Comparison of ENCODE assay signal across 23 cellular contexts in genomic region chr2:120942658-120943057, GRCh38.
DNase-seq lines count a peak whose midpoint lies in the region; ATAC-seq, FAIRE-seq and TF ChIP-seq lines count a peak whose summit lies in the region.
"Had no signal": no experiment of that assay in that cellular context is flagged by ENCODE, and none has a peak within 500 bp of the region (broad histone marks: within the 10 kb centered on the region; RNA-seq: fewer than 3 reads in every experiment).

No MANE protein-coding gene starts in this region.

- intact Hi-C loops in Caco-2 (cut with micrococcal nuclease; ENCODE audit: unreplicated experiment): no loop called here
- intact Hi-C loops in GM12878 (cut with micrococcal nuclease; ENCODE audit: unreplicated experiment): no loop called here
- intact Hi-C loops in stomach (cut with DNase I; ENCODE audit: low total_unique reads): no loop called here

- no peaks in the 10 kb centered on the region for H3K36me3 ChIP-seq in Caco-2 (ENCODE audit: control insufficient read depth, insufficient read depth, low read length)
- no peaks in the 10 kb centered on the region for H3K36me3 ChIP-seq in GM12878 (ENCODE audit: control insufficient read depth in 2 of 2, insufficient read depth in 2 of 2, low read length in 1 of 2)
- no peaks in the 10 kb centered on the region for H3K36me3 ChIP-seq in tibial nerve
- H3K36me3 ChIP-seq in stomach: no peaks in the 10 kb centered on the region

- no peak for TF ChIP-seq CTCF in A549 (IDR thresholded peaks at IDR 0.05)
- TF ChIP-seq CTCF in Caco-2 (IDR thresholded peaks at IDR 0.05; ENCODE audit: insufficient read depth in 1 of 2, low read depth in 1 of 2, low read length in 1 of 2, severe bottlenecking in 1 of 2, unreplicated experiment in 1 of 2): no peak
- TF ChIP-seq CTCF in GM12878 (IDR thresholded peaks at IDR 0.05 in 2 of 3, conservative IDR thresholded peaks at IDR 0.05 in 1 of 3; ENCODE audit: control insufficient read depth in 2 of 3, extremely low read depth in 1 of 3, insufficient read depth in 1 of 3, low read depth in 3 of 3, low read length in 3 of 3): no peak
- TF ChIP-seq CTCF in nephron (IDR thresholded peaks at IDR 0.05; ENCODE audit: unreplicated experiment in 3 of 3): no peak
- TF ChIP-seq CTCF in tibial nerve (IDR thresholded peaks at IDR 0.05): no peak
- TF ChIP-seq CTCF in stomach (IDR thresholded peaks at IDR 0.05): no peak

- in situ Hi-C loops in GM12878 (cut with MboI): no loop called here

- TF ChIP-seq EP300 in A549 (IDR thresholded peaks at IDR 0.05) (no peak), GM12878 (IDR thresholded peaks at IDR 0.05; ENCODE audit: borderline replicate concordance in 1 of 2, control insufficient read depth in 1 of 2, low read depth in 2 of 2, low read length in 2 of 2) (no peak), tibial nerve (IDR thresholded peaks at IDR 0.05) (no peak), stomach (IDR thresholded peaks at IDR 0.05) (no peak)

- H3K27me3 ChIP-seq in Caco-2 (replicated peaks; ENCODE audit: control insufficient read depth, insufficient read depth, low read length): no peaks in the 10 kb centered on the region
- H3K27me3 ChIP-seq in GM12878 (replicated peaks in 1 of 2; ENCODE audit: control insufficient read depth in 2 of 2, insufficient read depth in 2 of 2, low read length in 1 of 2): no peaks in the 10 kb centered on the region
- H3K27me3 ChIP-seq in tibial nerve: no peaks in the 10 kb centered on the region
- no peaks in the 10 kb centered on the region for H3K27me3 ChIP-seq in stomach

- no peak overlapping the region for H3K4me2 ChIP-seq in A549
- no peak overlapping the region for H3K4me2 ChIP-seq in GM12878 (ENCODE audit: control insufficient read depth, insufficient read depth)
- H3K4me2 ChIP-seq: SK-N-SH had no signal

- H3K4me3 Mint-ChIP-seq in Caco-2 (ENCODE audit: unreplicated experiment): no peak overlapping the region
- peak overlapping the region in 1 of 3 experiments; percentile 21 for H3K4me3 Mint-ChIP-seq in nephron
- H3K4me3 Mint-ChIP-seq: CD4-positive, alpha-beta T cell; IgD-negative memory B cell had no signal

- peaks cover 41% of the 10 kb centered on the region for H3K4me1 Mint-ChIP-seq in Caco-2 (ENCODE audit: low read depth, unreplicated experiment)
- H3K4me1 Mint-ChIP-seq in nephron: peaks cover 61% of the 10 kb centered on the region
- H3K4me1 Mint-ChIP-seq: IgD-negative memory B cell had no signal

- ATAC-seq in A549: no peak
- no peak for ATAC-seq in GM12878
- ATAC-seq in GM18861 (IDR thresholded peaks at IDR 0.05; ENCODE audit: unreplicated experiment): no peak
- no peak for ATAC-seq in HG03045 (IDR thresholded peaks at IDR 0.05; ENCODE audit: unreplicated experiment)

- TF ChIP-seq RAD21 in A549 (conservative IDR thresholded peaks at IDR 0.05 in 1 of 2, IDR thresholded peaks at IDR 0.05 in 1 of 2) (no peak), GM12878 (IDR thresholded peaks at IDR 0.05; ENCODE audit: insufficient read depth, low read depth, low read length) (no peak)

- no peak overlapping the region for H3K9ac ChIP-seq in GM12878 (ENCODE audit: control insufficient read depth, insufficient read depth, low read length)
- H3K9ac ChIP-seq: SK-N-SH had no signal

- H3K27me3 Mint-ChIP-seq in Caco-2 (ENCODE audit: insufficient read depth, unreplicated experiment): no peaks in the 10 kb centered on the region
- H3K27me3 Mint-ChIP-seq in nephron (ENCODE audit: low read depth): peaks cover 12% of the 10 kb centered on the region
- H3K27me3 Mint-ChIP-seq: CD4-positive, alpha-beta T cell; IgD-negative memory B cell had no signal

- H2AFZ ChIP-seq in GM12878 (ENCODE audit: control insufficient read depth, low read depth, low read length): no peak overlapping the region

- peak overlapping the region; percentile 57 for H3K27ac Mint-ChIP-seq in Caco-2 (ENCODE audit: unreplicated experiment)
- H3K27ac Mint-ChIP-seq in nephron: peak overlapping the region; percentile 46 to 94 (median 64)
- H3K27ac Mint-ChIP-seq: CD4-positive, alpha-beta T cell; IgD-negative memory B cell had no signal

- FAIRE-seq in A549 (lab: Jason Lieb, UNC): no peak
- no peak for FAIRE-seq in GM12878 (lab: Jason Lieb, UNC)
- FAIRE-seq: GM19239 had no signal

- SMC1A ChIA-PET in GM12878 (lab: Charles Lee; ENCODE audit: uncharacterized antibody, unreplicated experiment): no interaction called here

- no peaks in the 10 kb centered on the region for H3K9me3 ChIP-seq in A549
- H3K9me3 ChIP-seq in Caco-2: no peaks in the 10 kb centered on the region
- no peaks in the 10 kb centered on the region for H3K9me3 ChIP-seq in GM12878 (replicated peaks; ENCODE audit: control insufficient read depth, insufficient read depth, low read length)
- H3K9me3 ChIP-seq in tibial nerve: no peaks in the 10 kb centered on the region
- no peaks in the 10 kb centered on the region for H3K9me3 ChIP-seq in stomach
- H3K9me3 ChIP-seq: SK-N-SH had no signal

- H3K36me3 Mint-ChIP-seq in Caco-2 (ENCODE audit: insufficient read depth, unreplicated experiment) (peaks cover 6% of the 10 kb centered on the region), nephron (ENCODE audit: low read depth) (peaks cover 15% of the 10 kb centered on the region)
- H3K36me3 Mint-ChIP-seq: IgD-negative memory B cell had no signal

- peaks cover 80% of the 10 kb centered on the region for H3K4me1 ChIP-seq in A549
- peaks cover 36% of the 10 kb centered on the region for H3K4me1 ChIP-seq in Caco-2
- no peaks in the 10 kb centered on the region for H3K4me1 ChIP-seq in GM12878 (ENCODE audit: control insufficient read depth, insufficient read depth, low read length)
- peaks cover 0 to 23% (median 9%) of the 10 kb centered on the region in 4 donors for H3K4me1 ChIP-seq in tibial nerve
- H3K4me1 ChIP-seq in stomach: peaks cover 10 to 23% (median 12%) of the 10 kb centered on the region in 4 donors

- H3K27ac ChIP-seq in A549: peak overlapping the region; percentile 97 to 98
- H3K27ac ChIP-seq in GM12878 (ENCODE audit: control insufficient read depth, insufficient read depth): no peak overlapping the region
- no peak overlapping the region for H3K27ac ChIP-seq in tibial nerve
- H3K27ac ChIP-seq in stomach: no peak overlapping the region
- H3K27ac ChIP-seq: HL-60 had no signal

- 92% methylated on average over 15 of the region's 15 CpGs for WGBS in A549 (ENCODE audit: missing lambda C conversion rate)
- 40% methylated on average over 15 of the region's 15 CpGs for WGBS in GM12878 (ENCODE audit: insufficient coverage, insufficient replicate concordance, low lambda C conversion rate, missing lambda C conversion rate)
- 91 to 95% methylated on average over 15 of the region's 15 CpGs for WGBS in tibial nerve, 2 donors
- 88 to 93% (median 89%) methylated on average over 15 of the region's 15 CpGs for WGBS in stomach, 5 donors

- no peak for TF ChIP-seq POLR2A in A549 (IDR thresholded peaks at IDR 0.05; ENCODE audit: low read length)
- TF ChIP-seq POLR2A in GM12878 (IDR thresholded peaks at IDR 0.05; ENCODE audit: low read depth, low read length): no peak
- no peak for TF ChIP-seq POLR2A in tibial nerve (IDR thresholded peaks at IDR 0.05)
- TF ChIP-seq POLR2A in stomach (IDR thresholded peaks at IDR 0.05): no peak

- CTCF ChIA-PET in A549 (lab: Yijun Ruan, JAX): interaction anchor here (0.6 to 0.8 kb wide), 2 partner anchors 134 to 152 kb away, joined by 3 to 5 read pairs; no protein-coding TSS in a partner anchor
- CTCF ChIA-PET in Caco-2 (lab: Charles Lee): no interaction called here
- CTCF ChIA-PET in GM12878 (lab: Yijun Ruan, JAX): no interaction called here

- no peaks in the 10 kb centered on the region for H4K20me1 ChIP-seq in GM12878 (ENCODE audit: control insufficient read depth, insufficient read depth)

- POLR2A ChIA-PET in A549 (lab: Yijun Ruan, JAX) (no interaction called here), Caco-2 (lab: Charles Lee) (no interaction called here), GM12878 (lab: Charles Lee) (no interaction called here)

- H3K4me3 ChIP-seq in A549: no peak overlapping the region
- H3K4me3 ChIP-seq in Caco-2 (ENCODE audit: low read depth, low read length): no peak overlapping the region
- H3K4me3 ChIP-seq in GM12878: no peak overlapping the region
- H3K4me3 ChIP-seq in tibial nerve: no peak overlapping the region
- H3K4me3 ChIP-seq in stomach: no peak overlapping the region

- RAD21 ChIA-PET in GM12878 (lab: Charles Lee; ENCODE audit: unreplicated experiment): no interaction called here

- no TSS peak for BruUV-seq in Caco-2 (replicated peaks; lab: Mats Ljungman, UMichigan)
- no TSS peak for BruUV-seq in GM12878 (replicated peaks; lab: Mats Ljungman, UMichigan)

- DNase-seq in A549 (ENCODE audit: low read depth in 1 of 2, low spot score in 1 of 2) (peak in 1 of 2 experiments; percentile 40), Caco-2 (no peak), GM12878 (ENCODE audit: low read depth, low spot score) (no peak), tibial nerve (ENCODE audit: low spot score in 2 of 2) (no peak), stomach (no peak)
- DNase-seq: CD4-positive, alpha-beta T cell; COR-L47; GDM1; Karpas-422; MV-4-11; NCI-H1105 treated with DMSO at 0.1 percent for 48 hours; NCI-H2029 treated with DMSO at 0.1 percent for 48 hours; NCI-H226; NCI-H510A treated with DMSO at 0.1 percent for 48 hours; NCI-H748 treated with DMSO at 0.1 percent for 48 hours; SIG-M5; SK-N-SH had no signal

- no peaks in the 10 kb centered on the region for H3K79me2 ChIP-seq in GM12878 (ENCODE audit: control insufficient read depth, insufficient read depth, low read length)

- H3K9me3 Mint-ChIP-seq in Caco-2 (ENCODE audit: unreplicated experiment) (no peaks in the 10 kb centered on the region), nephron (no peaks in the 10 kb centered on the region)
- H3K9me3 Mint-ChIP-seq: CD4-positive, alpha-beta T cell had no signal

TF ChIP-seq in A549, 52 proteins besides CTCF, POLR2A, EP300 and RAD21 (continues in another document):
- no peak for TF ChIP-seq RCOR1 (IDR thresholded peaks at IDR 0.05; ENCODE audit: low read depth, low read length)

TF ChIP-seq in GM12878, 131 proteins besides CTCF, POLR2A, EP300 and RAD21:
- TF ChIP-seq ZNF24 (IDR thresholded peaks at IDR 0.05) (peak; percentile 96), PKNOX1 (IDR thresholded peaks at IDR 0.05) (no peak), SREBF1 (IDR thresholded peaks at IDR 0.05; ENCODE audit: low read length) (no peak)

Comparison
In these comparisons a context has a peak if more than half of its experiments do, and no peak if none do; other contexts are left out.
1. H3K27ac ChIP-seq: peak in A549 (2 of 2); none in GM12878 (single experiment), tibial nerve (0 of 4) and stomach (0 of 5).